Comparison of ENCODE assay signal across 1 cellular context in genomic region chr7:52447781-52448180, GRCh38.
TF ChIP-seq lines count a peak whose summit lies in the region.

No MANE protein-coding gene starts in this region.

TF ChIP-seq in GM23338, 12 proteins besides CTCF, POLR2A, EP300 and RAD21 (continued from another document):
- TF ChIP-seq, protein P1, sequence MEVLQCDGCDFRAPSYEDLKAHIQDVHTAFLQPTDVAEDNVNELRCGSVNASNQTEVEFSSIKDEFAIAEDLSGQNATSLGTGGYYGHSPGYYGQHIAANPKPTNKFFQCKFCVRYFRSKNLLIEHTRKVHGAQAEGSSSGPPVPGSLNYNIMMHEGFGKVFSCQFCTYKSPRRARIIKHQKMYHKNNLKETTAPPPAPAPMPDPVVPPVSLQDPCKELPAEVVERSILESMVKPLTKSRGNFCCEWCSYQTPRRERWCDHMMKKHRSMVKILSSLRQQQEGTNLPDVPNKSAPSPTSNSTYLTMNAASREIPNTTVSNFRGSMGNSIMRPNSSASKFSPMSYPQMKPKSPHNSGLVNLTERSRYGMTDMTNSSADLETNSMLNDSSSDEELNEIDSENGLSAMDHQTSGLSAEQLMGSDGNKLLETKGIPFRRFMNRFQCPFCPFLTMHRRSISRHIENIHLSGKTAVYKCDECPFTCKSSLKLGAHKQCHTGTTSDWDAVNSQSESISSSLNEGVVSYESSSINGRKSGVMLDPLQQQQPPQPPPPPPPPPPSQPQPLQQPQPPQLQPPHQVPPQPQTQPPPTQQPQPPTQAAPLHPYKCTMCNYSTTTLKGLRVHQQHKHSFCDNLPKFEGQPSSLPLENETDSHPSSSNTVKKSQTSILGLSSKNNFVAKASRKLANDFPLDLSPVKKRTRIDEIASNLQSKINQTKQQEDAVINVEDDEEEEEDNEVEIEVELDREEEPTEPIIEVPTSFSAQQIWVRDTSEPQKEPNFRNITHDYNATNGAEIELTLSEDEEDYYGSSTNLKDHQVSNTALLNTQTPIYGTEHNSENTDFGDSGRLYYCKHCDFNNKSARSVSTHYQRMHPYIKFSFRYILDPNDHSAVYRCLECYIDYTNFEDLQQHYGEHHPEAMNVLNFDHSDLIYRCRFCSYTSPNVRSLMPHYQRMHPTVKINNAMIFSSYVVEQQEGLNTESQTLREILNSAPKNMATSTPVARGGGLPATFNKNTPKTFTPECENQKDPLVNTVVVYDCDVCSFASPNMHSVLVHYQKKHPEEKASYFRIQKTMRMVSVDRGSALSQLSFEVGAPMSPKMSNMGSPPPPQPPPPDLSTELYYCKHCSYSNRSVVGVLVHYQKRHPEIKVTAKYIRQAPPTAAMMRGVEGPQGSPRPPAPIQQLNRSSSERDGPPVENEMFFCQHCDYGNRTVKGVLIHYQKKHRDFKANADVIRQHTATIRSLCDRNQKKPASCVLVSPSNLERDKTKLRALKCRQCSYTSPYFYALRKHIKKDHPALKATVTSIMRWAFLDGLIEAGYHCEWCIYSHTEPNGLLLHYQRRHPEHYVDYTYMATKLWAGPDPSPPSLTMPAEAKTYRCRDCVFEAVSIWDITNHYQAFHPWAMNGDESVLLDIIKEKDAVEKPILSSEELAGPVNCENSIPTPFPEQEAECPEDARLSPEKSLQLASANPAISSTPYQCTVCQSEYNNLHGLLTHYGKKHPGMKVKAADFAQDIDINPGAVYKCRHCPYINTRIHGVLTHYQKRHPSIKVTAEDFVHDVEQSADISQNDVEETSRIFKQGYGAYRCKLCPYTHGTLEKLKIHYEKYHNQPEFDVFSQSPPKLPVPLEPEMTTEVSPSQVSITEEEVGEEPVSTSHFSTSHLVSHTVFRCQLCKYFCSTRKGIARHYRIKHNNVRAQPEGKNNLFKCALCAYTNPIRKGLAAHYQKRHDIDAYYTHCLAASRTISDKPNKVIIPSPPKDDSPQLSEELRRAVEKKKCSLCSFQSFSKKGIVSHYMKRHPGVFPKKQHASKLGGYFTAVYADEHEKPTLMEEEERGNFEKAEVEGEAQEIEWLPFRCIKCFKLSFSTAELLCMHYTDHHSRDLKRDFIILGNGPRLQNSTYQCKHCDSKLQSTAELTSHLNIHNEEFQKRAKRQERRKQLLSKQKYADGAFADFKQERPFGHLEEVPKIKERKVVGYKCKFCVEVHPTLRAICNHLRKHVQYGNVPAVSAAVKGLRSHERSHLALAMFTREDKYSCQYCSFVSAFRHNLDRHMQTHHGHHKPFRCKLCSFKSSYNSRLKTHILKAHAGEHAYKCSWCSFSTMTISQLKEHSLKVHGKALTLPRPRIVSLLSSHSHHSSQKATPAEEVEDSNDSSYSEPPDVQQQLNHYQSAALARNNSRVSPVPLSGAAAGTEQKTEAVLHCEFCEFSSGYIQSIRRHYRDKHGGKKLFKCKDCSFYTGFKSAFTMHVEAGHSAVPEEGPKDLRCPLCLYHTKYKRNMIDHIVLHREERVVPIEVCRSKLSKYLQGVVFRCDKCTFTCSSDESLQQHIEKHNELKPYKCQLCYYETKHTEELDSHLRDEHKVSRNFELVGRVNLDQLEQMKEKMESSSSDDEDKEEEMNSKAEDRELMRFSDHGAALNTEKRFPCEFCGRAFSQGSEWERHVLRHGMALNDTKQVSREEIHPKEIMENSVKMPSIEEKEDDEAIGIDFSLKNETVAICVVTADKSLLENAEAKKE (CRISPR knock-in tag; IDR thresholded peaks at IDR 0.05) = no peak
- TF ChIP-seq ETS1 (IDR thresholded peaks at IDR 0.05) (no peak), STAT1 (IDR thresholded peaks at IDR 0.05; ENCODE audit: unreplicated experiment) (no peak), REST (IDR thresholded peaks at IDR 0.05; ENCODE audit: unreplicated experiment) (no peak), ZNF331 (CRISPR knock-in tag; IDR thresholded peaks at IDR 0.05; ENCODE audit: low read depth) (no peak), EZH2phosphoT487 (IDR thresholded peaks at IDR 0.05; ENCODE audit: unreplicated experiment) (no peak), EZH2 (IDR thresholded peaks at IDR 0.05; ENCODE audit: low read depth, unreplicated experiment) (no peak), ZNF114 (CRISPR knock-in tag; IDR thresholded peaks at IDR 0.05) (no peak), NANOG (IDR thresholded peaks at IDR 0.05; ENCODE audit: borderline replicate concordance) (no peak)
